ENCODE assay signal across 37 cellular contexts in genomic region chr4:47747846-47748494, GRCh38.
"Had no signal": no experiment of that assay in that cellular context is flagged by ENCODE, and none has a peak within 500 bp of the region (broad histone marks: within the 10 kb centered on the region; RNA-seq: fewer than 3 reads in every experiment).

No MANE protein-coding gene starts in this region.

- H3K4me3 Mint-ChIP-seq: activated B cell treated with CpG ODN at 0.5 μM for 24 hours; activated CD4-positive, alpha-beta memory T cell treated with anti-CD3 and anti-CD28 coated beads for 36 hours; activated naive CD4-positive, alpha-beta T cell treated with anti-CD3 and anti-CD28 coated beads for 36 hours; activated T-cell treated with anti-CD3 and anti-CD28 coated beads, Interleukin-2, amount 50 U/mL, for 4 hours; activated T-helper 1 cell treated with anti-CD3 and anti-CD28 coated beads, Interleukin-12 subunit alpha, Interleukin-12 subunit beta, Interleukin-2, Interleukin-4 antibody, amounts not matched to agents 30 ng/mL and 10 ng/mL and 1 ng/mL, durations not matched to agents 14 hours and 24 hours and 36 hours; T-helper 1 cell treated with Interleukin-12 subunit alpha and Interleukin-12 subunit beta and Interleukin-4 antibody, amounts not matched to agents 30 μg/mL and 1 μg/mL, for 36 hours had no signal

- H3K4me1 Mint-ChIP-seq: activated B cell treated with CpG ODN at 0.5 μM for 24 hours had no signal

- ATAC-seq: activated naive CD4-positive, alpha-beta T cell treated with anti-CD3 and anti-CD28 coated beads, Interleukin-2, amount 50 U/mL, for 72 hours; activated T-cell treated with anti-CD3 and anti-CD28 coated beads, Interleukin-2, amount 50 U/mL, for 4 hours; body of pancreas had no signal

- H3K4me3 ChIP-seq: adrenal gland, body of pancreas, breast epithelium, MG63, PC-9, SJCRH30, SK-N-MC had no signal

- H3K27ac ChIP-seq: adrenal gland, body of pancreas, breast epithelium, PC-9, RWPE1, SJCRH30, SK-N-MC, VCaP had no signal

- H3K27ac Mint-ChIP-seq: activated B cell treated with CpG ODN at 0.5 μM for 24 hours; activated CD4-positive, alpha-beta memory T cell treated with anti-CD3 and anti-CD28 coated beads for 36 hours; activated naive CD4-positive, alpha-beta T cell treated with anti-CD3 and anti-CD28 coated beads for 36 hours; activated naive CD4-positive, alpha-beta T cell treated with anti-CD3 and anti-CD28 coated beads, Interleukin-2, amount 50 U/mL, for 72 hours; activated T-helper 1 cell treated with anti-CD3 and anti-CD28 coated beads, Interleukin-12 subunit alpha, Interleukin-12 subunit beta, Interleukin-2, Interleukin-4 antibody, amounts not matched to agents 30 ng/mL and 10 ng/mL and 1 ng/mL, durations not matched to agents 14 hours and 24 hours and 36 hours; T-helper 1 cell treated with Interleukin-12 subunit alpha and Interleukin-12 subunit beta and Interleukin-4 antibody, amounts not matched to agents 30 μg/mL and 1 μg/mL, for 36 hours had no signal

- DNase-seq: activated B cell treated with CpG ODN at 0.5 μM for 24 hours; activated CD4-positive, alpha-beta memory T cell treated with anti-CD3 and anti-CD28 coated beads for 36 hours; activated CD4-positive, alpha-beta T cell treated with anti-CD3 and anti-CD28 coated beads for 4 hours; activated CD4-positive, alpha-beta T cell treated with anti-CD3 and anti-CD28 coated beads, Interleukin-2, amount 50 U/mL, for 1 hour; activated CD4-positive, CD25-positive, alpha-beta regulatory T cell treated with anti-CD3 and anti-CD28 coated beads, Interleukin-2, amount 50 U/mL, for 72 hours; activated CD8-positive, alpha-beta memory T cell treated with anti-CD3 and anti-CD28 coated beads, Interleukin-2, amount 50 U/mL, for 4 hours; activated gamma-delta T cell treated with Interleukin-2 at 50 U/mL for 16 hours; activated naive CD4-positive, alpha-beta T cell treated with anti-CD3 and anti-CD28 coated beads for 36 hours; activated T-cell treated with anti-CD3 and anti-CD28 coated beads for 4 hours; activated T-cell treated with anti-CD3 and anti-CD28 coated beads, Interleukin-2, amount 50 U/mL, for 4 hours; adrenal gland; body of pancreas; central memory CD4-positive, alpha-beta T cell; Kasumi-1; KG1; MG63; NCI-H1048; NCI-H1105 treated with DMSO at 0.1 percent for 48 hours; NCI-H1436; NCI-H1694; NCI-H1930; NCI-H2081 treated with DMSO at 0.1 percent for 48 hours; NCI-H226; NCI-H446 treated with DMSO at 0.1 percent for 48 hours; NCI-H524; NCI-H69; PC-9; SHP77; SJCRH30; T-helper 9 cell had no signal

- H3K36me3 Mint-ChIP-seq: activated CD4-positive, alpha-beta memory T cell treated with anti-CD3 and anti-CD28 coated beads for 36 hours had no signal

- H3K27me3 ChIP-seq: adrenal gland, body of pancreas, breast epithelium, MG63, SJCRH30 had no signal

- H3K9me3 Mint-ChIP-seq: activated T-helper 1 cell treated with anti-CD3 and anti-CD28 coated beads, Interleukin-12 subunit alpha, Interleukin-12 subunit beta, Interleukin-2, Interleukin-4 antibody, amounts not matched to agents 30 ng/mL and 10 ng/mL and 1 ng/mL, durations not matched to agents 14 hours and 24 hours and 36 hours had no signal

- H3K9me3 ChIP-seq: adrenal gland, MG63, SJCRH30 had no signal

- H3K4me1 ChIP-seq: adrenal gland, body of pancreas, breast epithelium, SJCRH30 had no signal

- H3K36me3 ChIP-seq: adrenal gland, breast epithelium, MG63, SJCRH30 had no signal
